Comparison of ENCODE assay signal across 16 cellular contexts in genomic region chr11:7534030-7534378, GRCh38.
DNase-seq lines count a peak whose midpoint lies in the region; ATAC-seq and TF ChIP-seq lines count a peak whose summit lies in the region.
"Had no signal": no experiment of that assay in that cellular context is flagged by ENCODE, and none has a peak within 500 bp of the region (broad histone marks: within the 10 kb centered on the region; RNA-seq: fewer than 3 reads in every experiment).

No MANE protein-coding gene starts in this region.

- H3K27me3 ChIP-seq in DOHH2 (ENCODE audit: control insufficient read depth, low read length) = no peaks in the 10 kb centered on the region
- H3K27me3 ChIP-seq: suprapubic skin had no signal

- no peaks in the 10 kb centered on the region for H3K36me3 Mint-ChIP-seq in activated naive CD8-positive, alpha-beta T cell treated with anti-CD3 and anti-CD28 coated beads, Interleukin-2, amount 50 U/mL, for 24 hours (ENCODE audit: low read depth)
- peaks cover 30% of the 10 kb centered on the region for H3K36me3 Mint-ChIP-seq in activated naive CD4-positive, alpha-beta T cell treated with anti-CD3 and anti-CD28 coated beads, Interleukin-2, amount 10 ng/mL, durations not matched to agents 7 days and 5 days
- H3K36me3 Mint-ChIP-seq: brain had no signal

- H3K27me3 Mint-ChIP-seq in activated naive CD8-positive, alpha-beta T cell treated with anti-CD3 and anti-CD28 coated beads, Interleukin-2, amount 50 U/mL, for 24 hours = peaks cover 1% of the 10 kb centered on the region
- peaks cover 24% of the 10 kb centered on the region for H3K27me3 Mint-ChIP-seq in activated naive CD4-positive, alpha-beta T cell treated with anti-CD3 and anti-CD28 coated beads, Interleukin-2, amount 10 ng/mL, durations not matched to agents 7 days and 5 days

- peaks cover 13% of the 10 kb centered on the region for H3K79me2 ChIP-seq in DOHH2 (ENCODE audit: control insufficient read depth, low read length)

- no peaks in the 10 kb centered on the region; the same call in 1 of the 2 replicates for H4K20me1 ChIP-seq in DOHH2 (ENCODE audit: control insufficient read depth, insufficient read depth, low read depth, low read length)

- no peaks in the 10 kb centered on the region for H3K9me2 ChIP-seq in DOHH2 (replicated peaks; ENCODE audit: control insufficient read depth, low read length)

- DNase-seq in NOMO-1 treated with dmso at 0.1 percent for 144 hours (lab: John Stamatoyannopoulos, UW; ENCODE audit: unreplicated experiment) = no peak
- no peak for DNase-seq in activated naive CD8-positive, alpha-beta T cell treated with anti-CD3 and anti-CD28 coated beads, Interleukin-2, amount 50 U/mL, for 24 hours
- DNase-seq in activated CD8-positive, alpha-beta memory T cell treated with anti-CD3 and anti-CD28 coated beads, Interleukin-2, amount 50 U/mL, for 48 hours = no peak
- DNase-seq in activated naive CD4-positive, alpha-beta T cell treated with anti-CD3 and anti-CD28 coated beads, Interleukin-2, amount 10 ng/mL, durations not matched to agents 7 days and 5 days = no peak
- DNase-seq: activated CD4-positive, CD25-positive, alpha-beta regulatory T cell; activated T-cell treated with anti-CD3 and anti-CD28 coated beads, Interleukin-2, amount 50 U/mL, for 48 hours; hippocampal formation; mesendoderm; NCI-H82 had no signal

- H3K4me2 ChIP-seq in DOHH2 (ENCODE audit: low read length) = peak overlapping the region; percentile 40

- no peaks in the 10 kb centered on the region; the same call in 1 of the 2 replicates for H3K36me3 ChIP-seq in DOHH2 (ENCODE audit: control insufficient read depth, low read length)
- H3K36me3 ChIP-seq: suprapubic skin had no signal

- H3K4me1 Mint-ChIP-seq in activated naive CD8-positive, alpha-beta T cell treated with anti-CD3 and anti-CD28 coated beads, Interleukin-2, amount 50 U/mL, for 24 hours = peaks cover 59% of the 10 kb centered on the region
- H3K4me1 Mint-ChIP-seq in activated naive CD4-positive, alpha-beta T cell treated with anti-CD3 and anti-CD28 coated beads, Interleukin-2, amount 10 ng/mL, durations not matched to agents 7 days and 5 days = peaks cover 82% of the 10 kb centered on the region
- H3K4me1 Mint-ChIP-seq: brain had no signal

- no peaks in the 10 kb centered on the region for H3K9me3 Mint-ChIP-seq in activated naive CD8-positive, alpha-beta T cell treated with anti-CD3 and anti-CD28 coated beads, Interleukin-2, amount 50 U/mL, for 24 hours
- H3K9me3 Mint-ChIP-seq in activated naive CD4-positive, alpha-beta T cell treated with anti-CD3 and anti-CD28 coated beads, Interleukin-2, amount 10 ng/mL, durations not matched to agents 7 days and 5 days = no peaks in the 10 kb centered on the region
- H3K9me3 Mint-ChIP-seq: brain had no signal

- CTCF ChIA-PET in activated naive CD4-positive, alpha-beta T cell treated with anti-CD3 and anti-CD28 coated beads, Interleukin-2, amount 10 ng/mL, durations not matched to agents 7 days and 5 days (lab: Charles Lee) = interaction anchor here (1.9 kb wide), 1 partner anchor 17 kb away, joined by 6 read pairs; no protein-coding TSS in a partner anchor

- no peak overlapping the region for H3K27ac Mint-ChIP-seq in activated naive CD8-positive, alpha-beta T cell treated with anti-CD3 and anti-CD28 coated beads, Interleukin-2, amount 50 U/mL, for 24 hours
- H3K27ac Mint-ChIP-seq in activated naive CD4-positive, alpha-beta T cell treated with anti-CD3 and anti-CD28 coated beads, Interleukin-2, amount 10 ng/mL, durations not matched to agents 7 days and 5 days = no peak overlapping the region

- no peak overlapping the region for H3K4me3 Mint-ChIP-seq in activated naive CD8-positive, alpha-beta T cell treated with anti-CD3 and anti-CD28 coated beads, Interleukin-2, amount 50 U/mL, for 24 hours
- no peak overlapping the region for H3K4me3 Mint-ChIP-seq in activated naive CD4-positive, alpha-beta T cell treated with anti-CD3 and anti-CD28 coated beads, Interleukin-2, amount 10 ng/mL, durations not matched to agents 7 days and 5 days
- H3K4me3 Mint-ChIP-seq: brain had no signal

- H3F3A ChIP-seq in DOHH2 (ENCODE audit: control insufficient read depth, insufficient read depth) = no peaks in the 10 kb centered on the region

- TF ChIP-seq CTCF in DOHH2 (IDR thresholded peaks at IDR 0.05; ENCODE audit: low read depth, low read length, poor library complexity, severe bottlenecking) = no peak

- no peaks in the 10 kb centered on the region for H3K9me3 ChIP-seq in DOHH2 (ENCODE audit: control insufficient read depth, insufficient read depth, low read length)
- H3K9me3 ChIP-seq: suprapubic skin had no signal

- ATAC-seq in GM19397 (IDR thresholded peaks at IDR 0.05; ENCODE audit: unreplicated experiment) (peak; percentile 44), HG02798 (IDR thresholded peaks at IDR 0.05; ENCODE audit: poor library complexity, unreplicated experiment) (peak; percentile 63), HG03575 (IDR thresholded peaks at IDR 0.05; ENCODE audit: extremely low read depth, insufficient number of reproducible peaks, low FRiP score, unreplicated experiment) (peak; percentile 51)
- ATAC-seq in activated naive CD8-positive, alpha-beta T cell treated with anti-CD3 and anti-CD28 coated beads, Interleukin-2, amount 50 U/mL, for 24 hours = no peak

- H3K27ac ChIP-seq in DOHH2 (ENCODE audit: low read depth, low read length) = no peak overlapping the region
- H3K27ac ChIP-seq: SK-N-MC, suprapubic skin had no signal

- no peak overlapping the region for H3K4me3 ChIP-seq in DOHH2 (ENCODE audit: low read length)
- H3K4me3 ChIP-seq: SK-N-MC, suprapubic skin had no signal

- H3K4me1 ChIP-seq in DOHH2 (ENCODE audit: control insufficient read depth, low read length) = peaks cover 22% of the 10 kb centered on the region
